ENCODE assay signal across 7 cellular contexts in the genomic region with DNA sequence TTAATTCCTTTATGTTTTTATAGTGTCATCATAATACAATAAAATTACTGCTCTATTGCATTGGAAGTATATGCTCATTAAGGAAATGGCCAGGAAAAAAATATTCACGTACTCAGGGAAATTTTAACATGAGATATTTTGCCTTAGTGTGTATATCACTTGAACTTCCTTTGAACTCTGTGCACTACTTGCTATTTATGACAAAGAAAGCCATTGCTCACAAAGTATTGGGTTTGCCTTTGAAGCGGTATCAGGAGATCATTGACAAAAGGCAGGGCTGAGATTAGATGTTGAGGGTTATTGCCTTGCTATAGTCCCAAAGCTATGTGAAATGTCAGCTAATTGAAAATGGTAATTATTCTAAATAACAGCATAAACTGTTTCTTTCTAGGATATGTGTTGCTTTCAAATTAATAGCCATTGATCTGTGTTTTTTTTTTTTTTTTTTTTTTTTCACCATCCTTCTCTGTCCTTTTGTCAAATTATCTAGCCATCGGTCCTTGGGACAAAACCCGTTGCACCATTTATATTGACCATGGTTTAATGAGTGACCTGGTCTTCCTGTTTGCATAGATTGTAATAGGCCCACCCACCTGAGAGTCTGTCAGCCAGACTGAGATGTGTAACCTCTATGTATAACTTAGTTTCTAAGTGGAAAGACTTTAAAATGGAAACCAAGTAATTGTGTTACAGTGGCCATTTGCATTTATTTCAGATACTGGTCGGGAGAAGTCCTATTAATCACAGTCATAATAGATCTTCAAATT. TPM values are rescaled to one million over a fixed set of nuclear protein-coding genes. Genes with fewer than 3 reads are reported as not detected.
"Had no signal": no experiment of that assay in that cellular context is flagged by ENCODE, and none has a peak within 500 bp of the region (broad histone marks: within the 10 kb centered on the region; RNA-seq: fewer than 3 reads in every experiment).

No MANE protein-coding gene starts in this region.

RNA-seq across cellular contexts. Expression of gene OR4F6, which starts 14.6 kb away (rescaled TPM):
- total RNA-seq: GM23248, GM23338, H1, H4, H7, H9, HFFc6 had no signal
- polyA plus RNA-seq: GM23248, GM23338, H1 had no signal

RNA-seq across cellular contexts. Expression of gene OR4F15, which starts 23.3 kb away (rescaled TPM):
- total RNA-seq: GM23248, GM23338, H1, H4, H7, H9 had no signal
- polyA plus RNA-seq: GM23248, GM23338, H1 had no signal
